Comparison of ENCODE assay signal across 14 cellular contexts in the genomic region with DNA sequence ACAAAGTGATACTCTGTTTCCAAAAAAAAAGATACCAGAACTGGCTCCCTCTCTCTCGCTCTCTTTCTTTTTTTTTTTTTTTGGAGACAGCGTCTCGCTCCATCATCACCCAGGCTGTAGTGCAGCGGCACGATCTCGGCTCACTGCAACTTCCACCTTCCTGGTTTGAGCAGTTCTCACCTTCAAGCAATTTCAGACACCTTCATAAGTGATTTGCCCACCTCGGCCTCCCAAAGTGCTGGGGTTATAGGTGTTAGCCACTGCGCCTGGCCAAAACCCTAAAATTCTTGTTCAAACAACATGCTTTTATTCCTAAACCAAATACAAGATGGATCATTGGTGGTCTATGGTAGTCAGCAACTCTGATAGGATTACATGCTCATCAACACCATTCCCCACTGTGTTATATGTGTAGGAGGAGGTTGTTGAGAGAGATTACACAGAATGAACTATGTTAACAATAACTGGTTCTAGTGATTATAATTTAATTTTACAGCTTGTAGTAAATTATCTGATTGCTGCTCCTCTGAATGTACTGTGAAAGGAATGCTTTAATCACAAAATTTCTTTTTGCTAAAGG.
"Had no signal": no experiment of that assay in that cellular context is flagged by ENCODE, and none has a peak within 500 bp of the region (broad histone marks: within the 10 kb centered on the region; RNA-seq: fewer than 3 reads in every experiment).

No MANE protein-coding gene starts in this region.

- H3K4me1 Mint-ChIP-seq: neural crest cell had no signal

- H3K27ac ChIP-seq: gastroesophageal sphincter, left ventricle myocardium inferior, SJCRH30 had no signal

- H3K27me3 Mint-ChIP-seq: type B pancreatic cell had no signal

- H3K9me3 ChIP-seq: gastroesophageal sphincter, left ventricle myocardium inferior, SJCRH30 had no signal

- H3K4me1 ChIP-seq: gastroesophageal sphincter, SJCRH30 had no signal

- H3K9me3 Mint-ChIP-seq: neural crest cell, type B pancreatic cell had no signal

- H3K36me3 Mint-ChIP-seq: type B pancreatic cell had no signal

- DNase-seq: activated effector memory CD4-positive, alpha-beta T cell treated with anti-CD3 and anti-CD28 coated beads, Interleukin-2, amount 50 U/mL, for 16 hours; activated T-cell treated with anti-CD3 and anti-CD28 coated beads, Interleukin-2, amount 50 U/mL, for 1 hour; caudate nucleus; cortex of kidney; effector memory CD4-positive, alpha-beta T cell; kidney; left ventricle myocardium inferior; mesendoderm; SJCRH30; stimulated activated CD4-positive, alpha-beta T cell treated with anti-CD3 and anti-CD28 coated beads, Interleukin-12 subunit alpha, Interleukin-12 subunit beta, amount 100 ng/mL, for 4 hours; substantia nigra had no signal

- ATAC-seq: gastroesophageal sphincter had no signal

- H3K4me3 ChIP-seq: gastroesophageal sphincter, left ventricle myocardium inferior, SJCRH30 had no signal

- H3K4me3 Mint-ChIP-seq: neural crest cell, type B pancreatic cell had no signal

- H3K27me3 ChIP-seq: gastroesophageal sphincter, SJCRH30 had no signal

- H3K27ac Mint-ChIP-seq: type B pancreatic cell had no signal
